Comparison of ENCODE assay signal across 8 cellular contexts in genomic region chr7:6589829-6590644, GRCh38. TPM values are rescaled to one million over a fixed set of nuclear protein-coding genes. Genes with fewer than 3 reads are reported as not detected.
DNase-seq lines count a peak whose midpoint lies in the region; ATAC-seq and TF ChIP-seq lines count a peak whose summit lies in the region.

Gene INTS15 (plus strand): TSS chr7:6590021. CDS start chr7:6590284, 263 bp downstream.

- H3K9me2 ChIP-seq in HCT116 (ENCODE audit: insufficient read depth) = no peaks in the 10 kb centered on the region
- no peaks in the 10 kb centered on the region for H3K9me2 ChIP-seq in MM.1S (replicated peaks; ENCODE audit: insufficient read depth, low read length)

- H3K27ac Mint-ChIP-seq in activated naive CD8-positive, alpha-beta T cell treated with anti-CD3 and anti-CD28 coated beads, Interleukin-2, amount 50 U/mL, for 24 hours = peak within 1 kb of the TSS; percentile 91
- peak within 1 kb of the TSS; percentile 91 for H3K27ac Mint-ChIP-seq in progenitor cell of endocrine pancreas

- peak; percentile 81 for TF ChIP-seq POLR2A in HCT116 (IDR thresholded peaks at IDR 0.05; ENCODE audit: borderline replicate concordance, extremely low read depth, insufficient read depth, insufficient read length)
- peak in 1 of 2 donors; percentile 57 for TF ChIP-seq POLR2A in heart left ventricle (IDR thresholded peaks at IDR 0.05)

- CTCF ChIA-PET in HCT116 (lab: Charles Lee) = interaction anchor here (0.6 to 1.2 kb wide), 6 partner anchors 9 to 340 kb away, joined by 3 to 7 read pairs (median 4); partner anchors contain the start of gene ZDHHC4

- H3K9ac ChIP-seq in HCT116 (ENCODE audit: low read length) (peak within 1 kb of the TSS; percentile 68), MM.1S (ENCODE audit: low read length) (peak within 1 kb of the TSS; percentile 77)

- no peaks in the 10 kb centered on the region for H3K27me3 Mint-ChIP-seq in activated naive CD8-positive, alpha-beta T cell treated with anti-CD3 and anti-CD28 coated beads, Interleukin-2, amount 50 U/mL, for 24 hours
- no peaks in the 10 kb centered on the region for H3K27me3 Mint-ChIP-seq in progenitor cell of endocrine pancreas

- H3K4me1 ChIP-seq in HCT116 (ENCODE audit: control insufficient read depth in 1 of 2, insufficient read depth in 2 of 2, low read length in 2 of 2) = peaks cover 9 to 17% of the 10 kb centered on the region in 2 experiments
- peaks cover 7% of the 10 kb centered on the region; the same call in 1 of the 2 replicates for H3K4me1 ChIP-seq in MM.1S (ENCODE audit: low read length)
- H3K4me1 ChIP-seq in heart left ventricle = peaks cover 0 to 25% (median 15%) of the 10 kb centered on the region in 12 donors
- H3K4me1 ChIP-seq in upper lobe of right lung = peaks cover 16% of the 10 kb centered on the region

- WGBS in heart left ventricle, 4 donors = 0% methylated on average over 9 to 107 of the region's 107 CpGs

- ATAC-seq in HCT116 (peak; percentile 92), heart left ventricle (peak; percentile 71 to 96 (median 94)), upper lobe of right lung (peak; percentile 99)
- ATAC-seq in activated naive CD8-positive, alpha-beta T cell treated with anti-CD3 and anti-CD28 coated beads, Interleukin-2, amount 50 U/mL, for 24 hours = peak; percentile 94

- H3K4me3 ChIP-seq in GM12865 (ENCODE audit: low read depth, low read length) (peak within 1 kb of the TSS; percentile 94), HCT116 (replicated peaks in 1 of 2; ENCODE audit: low read depth in 1 of 2, low read length in 2 of 2) (peak within 1 kb of the TSS; percentile 82 to 86), MM.1S (ENCODE audit: low read length) (peak within 1 kb of the TSS; percentile 100), heart left ventricle (peak within 1 kb of the TSS; percentile 68 to 96 (median 92)), upper lobe of right lung (peak within 1 kb of the TSS; percentile 81)

- RAD21 ChIA-PET in HCT116 (lab: Charles Lee; ENCODE audit: low non-redundant PET in 1 of 2, low total read pairs in 2 of 2, uncharacterized antibody in 2 of 2, unreplicated experiment in 2 of 2) = no interaction called here

- peak within 1 kb of the TSS; percentile 93 for H3K4me3 Mint-ChIP-seq in activated naive CD8-positive, alpha-beta T cell treated with anti-CD3 and anti-CD28 coated beads, Interleukin-2, amount 50 U/mL, for 24 hours
- peak within 1 kb of the TSS; percentile 88 for H3K4me3 Mint-ChIP-seq in progenitor cell of endocrine pancreas (ENCODE audit: low read depth)

- DNase-seq in GM12865 (ENCODE audit: low read depth) (peak; percentile 90), HCT116 (ENCODE audit: low read depth, low spot score) (peak; percentile 69), MM.1S (peak; percentile 86), SW480 (ENCODE audit: low spot score) (peak; percentile 81), heart left ventricle (peak; percentile 74 to 88 (median 84)), progenitor cell of endocrine pancreas (ENCODE audit: low spot score, unreplicated experiment) (peak; percentile 79), upper lobe of right lung (peak; percentile 90)
- DNase-seq in activated naive CD8-positive, alpha-beta T cell treated with anti-CD3 and anti-CD28 coated beads, Interleukin-2, amount 50 U/mL, for 24 hours = peak; percentile 88

- no peaks in the 10 kb centered on the region for H3K9me3 ChIP-seq in HCT116 (ENCODE audit: control insufficient read depth in 1 of 2, insufficient read depth in 1 of 2, low read depth in 1 of 2, low read length in 2 of 2)
- no peaks in the 10 kb centered on the region for H3K9me3 ChIP-seq in MM.1S (replicated peaks; ENCODE audit: insufficient read depth, low read length)
- no peaks in the 10 kb centered on the region for H3K9me3 ChIP-seq in heart left ventricle
- H3K9me3 ChIP-seq in upper lobe of right lung = no peaks in the 10 kb centered on the region

- H2AFZ ChIP-seq in HCT116 (ENCODE audit: low read depth, low read length, poor library complexity, severe bottlenecking) (no peak within 1 kb of the TSS), MM.1S (ENCODE audit: low read length) (peak within 1 kb of the TSS; percentile 86)

- H3K4me2 ChIP-seq in HCT116 (ENCODE audit: low read length) (peak within 1 kb of the TSS; percentile 85), MM.1S (ENCODE audit: low read depth, low read length) (peak within 1 kb of the TSS; percentile 86)

- peaks cover 9 to 15% of the 10 kb centered on the region in 2 experiments; a peak in 3 of 4 replicates for H3K36me3 ChIP-seq in HCT116 (ENCODE audit: control insufficient read depth in 1 of 2, insufficient read depth in 2 of 2, low read length in 2 of 2)
- H3K36me3 ChIP-seq in MM.1S (replicated peaks; ENCODE audit: insufficient read depth, low read length) = no peaks in the 10 kb centered on the region
- peaks cover 0 to 76% (median 68%) of the 10 kb centered on the region in 9 donors for H3K36me3 ChIP-seq in heart left ventricle
- H3K36me3 ChIP-seq in upper lobe of right lung = peaks cover 54% of the 10 kb centered on the region

- H3K79me2 ChIP-seq in HCT116 (ENCODE audit: insufficient read depth, low read length) = peaks cover 18% of the 10 kb centered on the region; the same call in 1 of the 2 replicates
- H3K79me2 ChIP-seq in MM.1S (ENCODE audit: low read length) = peaks cover 23% of the 10 kb centered on the region

- H3K9me3 Mint-ChIP-seq in activated naive CD8-positive, alpha-beta T cell treated with anti-CD3 and anti-CD28 coated beads, Interleukin-2, amount 50 U/mL, for 24 hours = no peaks in the 10 kb centered on the region
- H3K9me3 Mint-ChIP-seq in progenitor cell of endocrine pancreas (ENCODE audit: low read depth) = no peaks in the 10 kb centered on the region

- H3K4me1 Mint-ChIP-seq in activated naive CD8-positive, alpha-beta T cell treated with anti-CD3 and anti-CD28 coated beads, Interleukin-2, amount 50 U/mL, for 24 hours = peaks cover 14% of the 10 kb centered on the region
- H3K4me1 Mint-ChIP-seq in progenitor cell of endocrine pancreas (ENCODE audit: low read depth) = peaks cover 5% of the 10 kb centered on the region

- POLR2A ChIA-PET in HCT116 (lab: Charles Lee) = interaction anchor here (0.7 kb wide), 1 partner anchor 32 kb away, joined by 3 read pairs; no protein-coding TSS in a partner anchor

- H4K20me1 ChIP-seq in HCT116 (ENCODE audit: insufficient read depth) (no peaks in the 10 kb centered on the region), MM.1S (ENCODE audit: insufficient read depth, low read length) (no peaks in the 10 kb centered on the region)

- no TSS peak for BruUV-seq in HCT116 (replicated peaks; lab: Mats Ljungman, UMichigan)

- intact Hi-C loops in HCT116 (cut with micrococcal nuclease) = loop anchor here (10.0 kb wide), 1 partner anchor 265 kb away; no protein-coding TSS in a partner anchor
- intact Hi-C loops in heart left ventricle (cut with DNase I) = loop anchor here in 3 of 10 donors (1.0 to 10.0 kb wide), 3 partner anchors 13 to 115 kb away; partner anchors contain the start of genes ZDHHC4 (in 1 of the 3) and ZNF12 (in 1 of the 3)
- intact Hi-C loops in upper lobe of right lung (cut with DNase I) = no loop called here

- peak; percentile 26; the same call in 1 of the 2 replicates for TF ChIP-seq RAD21 in HCT116 (IDR thresholded peaks at IDR 0.05; ENCODE audit: low read depth)

- peaks cover 8% of the 10 kb centered on the region for H3F3A ChIP-seq in MM.1S (ENCODE audit: insufficient read depth, low read length)

- H3K27ac ChIP-seq in HCT116 (ENCODE audit: low read depth, low read length) = peak within 1 kb of the TSS; percentile 84
- H3K27ac ChIP-seq in MM.1S (ENCODE audit: low read length) = peak within 1 kb of the TSS; percentile 55; the same call in 1 of the 2 replicates
- peak within 1 kb of the TSS; percentile 65 to 95 (median 91) for H3K27ac ChIP-seq in heart left ventricle
- peak within 1 kb of the TSS; percentile 75 for H3K27ac ChIP-seq in upper lobe of right lung

- H3K27me3 ChIP-seq in HCT116 (ENCODE audit: insufficient read depth, low read length) (no peaks in the 10 kb centered on the region), MM.1S (replicated peaks; ENCODE audit: insufficient read depth, low read length) (no peaks in the 10 kb centered on the region), heart left ventricle (no peaks in the 10 kb centered on the region), upper lobe of right lung (no peaks in the 10 kb centered on the region)

- TF ChIP-seq CTCF in GM12865 (IDR thresholded peaks at IDR 0.05; ENCODE audit: insufficient read depth, low read depth, low read length, missing control alignments) (peak; percentile 70), HCT116 (IDR thresholded peaks at IDR 0.05 in 2 of 3, conservative IDR thresholded peaks at IDR 0.05 in 1 of 3; ENCODE audit: borderline replicate concordance in 1 of 3, insufficient read depth in 1 of 3, low read depth in 2 of 3, low read length in 2 of 3) (peak in 2 of 3 experiments; percentile 46 to 47; a peak in 4 of 6 replicates), MM.1S (IDR thresholded peaks at IDR 0.05; ENCODE audit: low read length) (peak; percentile 28; the same call in 1 of the 2 replicates), heart left ventricle (IDR thresholded peaks at IDR 0.05) (peak; percentile 38 to 99 (median 81)), progenitor cell of endocrine pancreas (IDR thresholded peaks at IDR 0.05; ENCODE audit: unreplicated experiment) (peak; percentile 84), upper lobe of right lung (IDR thresholded peaks at IDR 0.05) (peak; percentile 63)

- H3K36me3 Mint-ChIP-seq in activated naive CD8-positive, alpha-beta T cell treated with anti-CD3 and anti-CD28 coated beads, Interleukin-2, amount 50 U/mL, for 24 hours (ENCODE audit: low read depth) = peaks cover 38% of the 10 kb centered on the region
- peaks cover 33% of the 10 kb centered on the region for H3K36me3 Mint-ChIP-seq in progenitor cell of endocrine pancreas (ENCODE audit: insufficient read depth)

TF ChIP-seq in HCT116, 20 proteins besides CTCF, POLR2A, EP300 and RAD21 (continues in another document):
- peak; percentile 24; the same call in 1 of the 2 replicates for TF ChIP-seq SP1 (IDR thresholded peaks at IDR 0.05; ENCODE audit: low read depth)
- no peak for TF ChIP-seq EZH2 (IDR thresholded peaks at IDR 0.05)
- no peak for TF ChIP-seq SRF (IDR thresholded peaks at IDR 0.05; ENCODE audit: low read depth)
- no peak for TF ChIP-seq EZH2phosphoT487 (IDR thresholded peaks at IDR 0.05; ENCODE audit: borderline replicate concordance)
- TF ChIP-seq EGR1 (IDR thresholded peaks at IDR 0.05; ENCODE audit: low read depth) = no peak
- 0 out of 2 replicates have a peak, but pooled peaks have one; percentile 20 for TF ChIP-seq SIN3A (IDR thresholded peaks at IDR 0.05; ENCODE audit: low read depth)
- TF ChIP-seq TCF7L2 (IDR thresholded peaks at IDR 0.05; ENCODE audit: borderline replicate concordance, extremely low read depth, insufficient read depth, insufficient read length) = peak; percentile 56
- 0 out of 2 replicates have a peak, but pooled peaks have one; percentile 41 for TF ChIP-seq CBX3 (IDR thresholded peaks at IDR 0.05; ENCODE audit: low read depth)
- no peak for TF ChIP-seq ELF1 (IDR thresholded peaks at IDR 0.05; ENCODE audit: borderline replicate concordance, low read depth)

RNA-seq across cellular contexts. Expression of gene INTS15, which starts in this region (rescaled TPM):
- total RNA-seq in HCT116 (2021; ENCODE audit: unreplicated experiment) = 24.3 TPM
- 13.1 and 14.6 TPM in 2 replicates for polyA plus RNA-seq in HCT116 (2012)
- 10 to 100 TPM; 11.7 to 22.7 (median 15.3) TPM for total RNA-seq in heart left ventricle
- 10 to 100 TPM in 1 of 2 donors, 1 to 10 TPM in 1; 7.1 to 15.6 TPM for polyA plus RNA-seq in heart left ventricle
- 48.6 and 57.1 TPM in 2 replicates for total RNA-seq in progenitor cell of endocrine pancreas
- 37.6 TPM for total RNA-seq in upper lobe of right lung

Comparison
In these comparisons a context has a peak if more than half of its experiments do, and no peak if none do; other contexts are left out.
1. Peak in every context shown above with its lines: DNase-seq, ATAC-seq, H3K4me3 ChIP-seq and H3K27ac ChIP-seq.
2. CTCF ChIP-seq: peak in every context shown above with its lines; median percentile 84 in progenitor cell of endocrine pancreas; 81 in heart left ventricle; 70 in GM12865; 63 in upper lobe of right lung; 46 in HCT116; 28 in MM.1S.